Comparison of ENCODE assay signal across 19 cellular contexts in the genomic region with DNA sequence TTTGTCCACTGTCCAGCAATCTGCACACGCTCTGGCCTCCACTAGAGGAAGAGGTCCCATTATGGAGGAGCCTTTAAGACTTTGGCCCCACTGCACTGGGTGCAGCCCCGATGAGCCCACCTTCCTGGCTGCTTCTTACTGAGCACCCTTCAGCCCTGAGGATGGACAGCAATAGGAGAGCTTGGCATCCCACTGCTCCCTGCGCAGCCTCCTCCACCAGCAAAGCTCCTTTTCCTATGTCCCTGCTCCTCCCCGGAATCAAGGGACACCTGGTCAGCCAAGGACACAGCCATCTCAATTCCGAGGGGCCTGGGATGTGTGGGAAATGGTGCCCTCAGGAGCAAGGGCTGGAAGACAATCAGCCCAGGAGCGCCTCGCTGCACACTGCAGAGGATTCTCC.
"Had no signal": no experiment of that assay in that cellular context is flagged by ENCODE, and none has a peak within 500 bp of the region (broad histone marks: within the 10 kb centered on the region; RNA-seq: fewer than 3 reads in every experiment).

No MANE protein-coding gene starts in this region.

- H3K27ac ChIP-seq: HL-60, SJSA1, SK-N-MC had no signal

- H3K9me3 ChIP-seq: MG63, SJSA1 had no signal

- H3K27me3 ChIP-seq: MG63, SJSA1 had no signal

- DNase-seq: KBM-7, MG63, NCI-H1092 treated with DMSO at 0.1 percent for 48 hours, NCI-H1436, NCI-H187, NCI-H2029, NCI-H2081 treated with DMSO at 0.1 percent for 48 hours, NCI-H2171, NCI-H226, NCI-H446, NCI-H510A, NCI-H524 treated with DMSO at 0.1 percent for 48 hours, NCI-H774, Right ventricle myocardium superior, RPMI8226, SIG-M5 had no signal

- H3K4me3 ChIP-seq: MG63, SJSA1, SK-N-MC had no signal

- H3K36me3 ChIP-seq: MG63, SJSA1 had no signal
